Comparison of ENCODE assay signal across 27 cellular contexts in the genomic region with DNA sequence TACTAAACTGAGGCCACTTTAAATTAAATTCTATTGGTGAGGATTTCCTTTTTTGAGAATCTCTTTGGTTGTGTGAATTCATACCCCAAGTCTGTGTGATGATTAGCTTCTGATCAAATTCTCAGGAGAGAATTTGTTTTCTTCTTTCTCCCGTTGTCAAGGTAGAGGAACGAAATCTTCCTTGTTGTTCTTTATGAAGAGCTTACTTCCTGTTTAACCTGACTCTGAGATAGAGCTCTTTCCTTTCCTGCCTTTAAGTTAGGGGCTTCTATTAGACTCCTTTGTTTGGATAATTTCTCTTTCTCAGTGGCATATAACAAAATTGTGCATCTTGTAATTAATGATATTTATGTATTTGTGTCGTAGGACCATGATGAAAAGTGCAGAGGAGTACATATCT.
"Had no signal": no experiment of that assay in that cellular context is flagged by ENCODE, and none has a peak within 500 bp of the region (broad histone marks: within the 10 kb centered on the region; RNA-seq: fewer than 3 reads in every experiment).

No MANE protein-coding gene starts in this region.

- H3K9me3 Mint-ChIP-seq: memory B cell; naive thymus-derived CD8-positive, alpha-beta T cell; nephron; neural crest cell; stimulated activated naive B cell treated with anti-CD40 and anti-IgM and Interleukin-4, amounts not matched to agents 10 μg/mL and 1 μg/mL and 100 μg/mL, for 72 hours had no signal

- H3K4me3 Mint-ChIP-seq: immature natural killer cell; memory B cell; naive thymus-derived CD8-positive, alpha-beta T cell; nephron; neural crest cell; stimulated activated naive B cell treated with anti-CD40 and anti-IgM and Interleukin-4, amounts not matched to agents 10 μg/mL and 1 μg/mL and 100 μg/mL, for 72 hours had no signal

- H3K36me3 Mint-ChIP-seq: immature natural killer cell; memory B cell; naive thymus-derived CD8-positive, alpha-beta T cell; stimulated activated naive B cell treated with anti-CD40 and anti-IgM and Interleukin-4, amounts not matched to agents 10 μg/mL and 1 μg/mL and 100 μg/mL, for 72 hours had no signal

- ATAC-seq: naive thymus-derived CD8-positive, alpha-beta T cell; pancreas; right cardiac atrium; sciatic nerve; stimulated activated naive B cell treated with anti-CD40 and anti-IgM and Interleukin-4, amounts not matched to agents 10 μg/mL and 1 μg/mL and 100 μg/mL, for 72 hours; stimulated activated naive CD8-positive, alpha-beta T cell treated with anti-CD3 and anti-CD28 coated beads, Interleukin-15, Interleukin-2, amounts not matched to agents 100 U/mL and 50 U/mL, for 24 hours had no signal

- H3K27ac Mint-ChIP-seq: immature natural killer cell; memory B cell; naive thymus-derived CD8-positive, alpha-beta T cell; nephron; stimulated activated naive B cell treated with anti-CD40 and anti-IgM and Interleukin-4, amounts not matched to agents 10 μg/mL and 1 μg/mL and 100 μg/mL, for 72 hours had no signal

- H3K4me1 Mint-ChIP-seq: immature natural killer cell; memory B cell; naive thymus-derived CD8-positive, alpha-beta T cell; neural crest cell; stimulated activated naive B cell treated with anti-CD40 and anti-IgM and Interleukin-4, amounts not matched to agents 10 μg/mL and 1 μg/mL and 100 μg/mL, for 72 hours had no signal

- FAIRE-seq: islet of Langerhans, kidney, pancreas had no signal

- DNase-seq: hippocampal formation; immature natural killer cell; kidney; left ventricle myocardium inferior; midbrain; naive thymus-derived CD8-positive, alpha-beta T cell; nucleus accumbens; pancreas; posterior cingulate gyrus; retina; right cardiac atrium; stimulated activated CD4-positive, alpha-beta T cell treated with anti-CD3 and anti-CD28 coated beads, Interleukin-12 subunit alpha, Interleukin-12 subunit beta, amount 100 ng/mL, for 4 hours; stimulated activated CD4-positive, alpha-beta T cell treated with anti-CD3 and anti-CD28 coated beads, Interleukin-15, amount 100 ng/mL, for 24 hours; stimulated activated CD4-positive, alpha-beta T cell treated with anti-CD3 and anti-CD28 coated beads, Interleukin-2, amount 100 ng/mL, for 24 hours; stimulated activated CD4-positive, alpha-beta T cell treated with anti-CD3 and anti-CD28 coated beads, Interleukin-4, amount 100 ng/mL, for 1 hour; stimulated activated naive B cell treated with anti-CD40 and anti-IgM and Interleukin-4, amounts not matched to agents 10 μg/mL and 1 μg/mL and 100 μg/mL, for 72 hours; stimulated activated naive CD8-positive, alpha-beta T cell treated with anti-CD3 and anti-CD28 coated beads, Interleukin-15, Interleukin-2, amounts not matched to agents 100 U/mL and 50 U/mL, for 24 hours; stomach; testis; thyroid gland; transverse colon; upper lobe of left lung had no signal
